In genomic region chr22:46367707-46368191, GRCh38 we compare ENCODE assay signal across 8 cellular contexts. TPM values are rescaled to one million over a fixed set of nuclear protein-coding genes. Genes with fewer than 3 reads are reported as not detected.
DNase-seq lines count a peak whose midpoint lies in the region; ATAC-seq and TF ChIP-seq lines count a peak whose summit lies in the region.

No MANE protein-coding gene starts in this region.

- ATAC-seq in HG03439 (IDR thresholded peaks at IDR 0.05; ENCODE audit: unreplicated experiment) (no peak), HG03108 (IDR thresholded peaks at IDR 0.05; ENCODE audit: unreplicated experiment) (no peak)

- H3K4me3 ChIP-seq in retinal pigment epithelial cell (ENCODE audit: low read length) = no peak overlapping the region

- DNase-seq in CD1c-positive myeloid dendritic cell (ENCODE audit: extremely low spot score) (peak; percentile 67), HPDE6-E6E7 (ENCODE audit: extremely low spot score) (peak; percentile 84), RPMI7951 (ENCODE audit: low read depth) (peak; percentile 33), foreskin melanocyte (peak; percentile 15), retinal pigment epithelial cell (ENCODE audit: low read depth) (no peak)
- DNase-seq in activated T-helper 9 cell treated with anti-CD3 and anti-CD28 coated beads, Interleukin-2, amount 50 U/mL, for 16 hours (ENCODE audit: low read depth) = peak; percentile 45

- peak; percentile 97 for TF ChIP-seq CTCF in retinal pigment epithelial cell (conservative IDR thresholded peaks at IDR 0.05; ENCODE audit: low read depth, low read length)

RNA-seq across cellular contexts. Expression of gene TRMU, which starts 32.2 kb away (rescaled TPM):
- 30.3 and 32.3 TPM in 2 replicates for total RNA-seq in RPMI7951 (2014; rRNA removed; shearing (Covaris generic))
